8 cellular contexts compared by ENCODE assay signal in the genomic region with DNA sequence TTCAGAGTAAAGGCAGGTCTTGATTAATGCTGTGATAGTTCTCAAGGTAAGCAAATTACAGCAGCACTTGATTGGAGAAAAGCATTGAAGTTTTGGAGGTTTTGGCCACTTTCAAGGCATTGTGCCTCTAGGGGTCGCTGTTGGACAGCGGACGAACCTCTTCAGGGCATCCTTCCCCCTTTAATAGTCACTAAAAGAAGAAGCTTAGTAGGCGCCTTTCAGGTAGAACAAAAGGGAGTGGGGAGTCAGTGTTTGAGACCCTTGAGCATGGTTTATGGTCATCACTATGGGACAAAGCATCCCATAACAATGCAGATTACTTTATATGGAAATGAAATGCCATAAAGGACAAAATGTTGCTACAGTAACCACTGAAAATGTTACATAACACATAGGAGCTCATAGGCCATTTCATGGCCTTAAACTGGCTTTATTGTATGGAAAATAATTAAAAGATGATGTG.
DNase-seq lines count a peak whose midpoint lies in the region; ATAC-seq and TF ChIP-seq lines count a peak whose summit lies in the region.

No MANE protein-coding gene starts in this region.

- POLR2A ChIA-PET in CD8-positive, alpha-beta memory T cell (lab: Charles Lee) = no interaction called here
- POLR2A ChIA-PET in IMR-90 (lab: Charles Lee; ENCODE audit: unreplicated experiment) = interaction anchor here (0.6 to 1.2 kb wide), 2 partner anchors 763 to 1025 kb away, joined by 4 to 6 read pairs; a partner anchor contains a TSS
- POLR2A ChIA-PET in PC-3 (lab: Charles Lee; ENCODE audit: unreplicated experiment) = interaction anchor here (0.6 kb wide), 1 partner anchor 9 kb away, joined by 3 read pairs; no protein-coding TSS in a partner anchor
- POLR2A ChIA-PET in naive thymus-derived CD4-positive, alpha-beta T cell (lab: Charles Lee) = interaction anchor here (0.6 to 5.9 kb wide), 9 partner anchors 10 to 1226 kb away, joined by 3 to 43 read pairs (median 5); a partner anchor contains a TSS

- H2BK120ac ChIP-seq in IMR-90 (ENCODE audit: low read depth, low read length) = peak overlapping the region; percentile 62

- H3K4me3 Mint-ChIP-seq in CD8-positive, alpha-beta memory T cell = peak overlapping the region in 6 of 7 donors; percentile 50 to 79 (median 72)
- peak overlapping the region; percentile 84 for H3K4me3 Mint-ChIP-seq in activated T-cell treated with anti-CD3 and anti-CD28 coated beads, Interleukin-2, amount 50 U/mL, for 4 hours
- H3K4me3 Mint-ChIP-seq in naive thymus-derived CD4-positive, alpha-beta T cell = peak overlapping the region; percentile 69 to 91 (median 81)
- H3K4me3 Mint-ChIP-seq in stimulated activated effector memory CD8-positive, alpha-beta T cell treated with anti-CD3 and anti-CD28 coated beads, Interleukin-12 subunit alpha, Interleukin-12 subunit beta, amount 100 ng/mL, for 72 hours = peak overlapping the region; percentile 49

- peak overlapping the region; percentile 71; the same call in 1 of the 2 replicates for H3K18ac ChIP-seq in IMR-90 (ENCODE audit: low read depth, low read length)

- no peaks in the 10 kb centered on the region for H3K36me3 ChIP-seq in CD8-positive, alpha-beta memory T cell (ENCODE audit: insufficient read depth, low read length)
- H3K36me3 ChIP-seq in IMR-90 (ENCODE audit: control insufficient read depth, insufficient read depth, low read length) (no peaks in the 10 kb centered on the region), PC-3 (ENCODE audit: low read depth, low read length) (no peaks in the 10 kb centered on the region), fibroblast of lung (ENCODE audit: control insufficient read depth, insufficient read depth, low read length) (no peaks in the 10 kb centered on the region)
- H3K36me3 ChIP-seq in naive thymus-derived CD4-positive, alpha-beta T cell (ENCODE audit: control insufficient read depth in 2 of 3, insufficient read depth in 3 of 3, low read length in 3 of 3) = no peaks in the 10 kb centered on the region

- H2BK15ac ChIP-seq in IMR-90 (ENCODE audit: low read depth, low read length) = peak overlapping the region; percentile 42; the same call in 1 of the 3 replicates

- peak overlapping the region; percentile 52; the same call in 1 of the 2 replicates for H4K5ac ChIP-seq in IMR-90 (ENCODE audit: low read depth, low read length)

- peak; percentile 61 to 86 (median 78) for DNase-seq in CD8-positive, alpha-beta memory T cell
- DNase-seq in IMR-90 (peak; percentile 80), PC-3 (peak; percentile 90), fibroblast of lung (ENCODE audit: low read depth in 2 of 2) (peak; percentile 70 to 84)
- DNase-seq in activated T-cell treated with anti-CD3 and anti-CD28 coated beads, Interleukin-2, amount 50 U/mL, for 4 hours = peak; percentile 90
- peak; percentile 67 to 89 (median 78) for DNase-seq in naive thymus-derived CD4-positive, alpha-beta T cell
- DNase-seq in stimulated activated effector memory CD8-positive, alpha-beta T cell treated with anti-CD3 and anti-CD28 coated beads, Interleukin-12 subunit alpha, Interleukin-12 subunit beta, amount 100 ng/mL, for 72 hours (ENCODE audit: low spot score in 2 of 2) = peak; percentile 79 to 88

- H3K23ac ChIP-seq in IMR-90 (ENCODE audit: low read depth, low read length) = 0 out of 2 replicates have a peak overlapping the region, but pooled peaks have one; percentile 72

- peaks cover 4% of the 10 kb centered on the region for H3K4me1 ChIP-seq in CD8-positive, alpha-beta memory T cell (ENCODE audit: insufficient read depth, low read length)
- H3K4me1 ChIP-seq in IMR-90 (ENCODE audit: control insufficient read depth, insufficient read depth, low read length) (peaks cover 6% of the 10 kb centered on the region), PC-3 (ENCODE audit: insufficient read depth, low read length) (peaks cover 6% of the 10 kb centered on the region; the same call in 1 of the 2 replicates), fibroblast of lung (ENCODE audit: control insufficient read depth, extremely low read depth, insufficient read depth, low read length) (peaks cover 7% of the 10 kb centered on the region)
- no peaks in the 10 kb centered on the region for H3K4me1 ChIP-seq in naive thymus-derived CD4-positive, alpha-beta T cell (ENCODE audit: control insufficient read depth in 2 of 2, insufficient read depth in 2 of 2, low read length in 2 of 2)

- H3K4me2 ChIP-seq in IMR-90 (ENCODE audit: low read depth, low read length) = peak overlapping the region; percentile 94; the same call in 1 of the 2 replicates
- H3K4me2 ChIP-seq in PC-3 (ENCODE audit: low read length) = peak overlapping the region; percentile 80
- H3K4me2 ChIP-seq in fibroblast of lung (ENCODE audit: extremely low read depth, insufficient read depth, low read length) = peak overlapping the region; percentile 74

- H3K9me3 ChIP-seq in CD8-positive, alpha-beta memory T cell (ENCODE audit: low read length) = no peaks in the 10 kb centered on the region
- no peaks in the 10 kb centered on the region for H3K9me3 ChIP-seq in IMR-90 (ENCODE audit: control insufficient read depth, insufficient read depth, low read length)
- H3K9me3 ChIP-seq in PC-3 (ENCODE audit: low read length) = no peaks in the 10 kb centered on the region
- no peaks in the 10 kb centered on the region for H3K9me3 ChIP-seq in fibroblast of lung (ENCODE audit: control insufficient read depth, insufficient read depth, low read depth, low read length)
- no peaks in the 10 kb centered on the region for H3K9me3 ChIP-seq in naive thymus-derived CD4-positive, alpha-beta T cell (ENCODE audit: control insufficient read depth in 2 of 3, low read length in 3 of 3)

- H3K79me2 ChIP-seq in PC-3 (ENCODE audit: low read length) = no peaks in the 10 kb centered on the region
- H3K79me2 ChIP-seq in fibroblast of lung (ENCODE audit: control insufficient read depth, insufficient read depth, low read length) = no peaks in the 10 kb centered on the region

- TF ChIP-seq CTCF in IMR-90 (conservative IDR thresholded peaks at IDR 0.05; ENCODE audit: low read depth, low read length) (peak; percentile 90), PC-3 (conservative IDR thresholded peaks at IDR 0.05; ENCODE audit: low read depth, low read length) (peak; percentile 94), fibroblast of lung (conservative IDR thresholded peaks at IDR 0.05 in 1 of 2, IDR thresholded peaks at IDR 0.05 in 1 of 2; ENCODE audit: low read depth in 1 of 2, low read length in 2 of 2) (peak; percentile 82 to 90)

- H3K4me1 Mint-ChIP-seq in CD8-positive, alpha-beta memory T cell = peaks cover 4 to 9% (median 6%) of the 10 kb centered on the region in 3 donors
- H3K4me1 Mint-ChIP-seq in activated T-cell treated with anti-CD3 and anti-CD28 coated beads, Interleukin-2, amount 50 U/mL, for 4 hours (ENCODE audit: low read depth) = peaks cover 6% of the 10 kb centered on the region
- H3K4me1 Mint-ChIP-seq in naive thymus-derived CD4-positive, alpha-beta T cell = peaks cover 0 to 11% (median 6%) of the 10 kb centered on the region in 7 donors
- H3K4me1 Mint-ChIP-seq in stimulated activated effector memory CD8-positive, alpha-beta T cell treated with anti-CD3 and anti-CD28 coated beads, Interleukin-12 subunit alpha, Interleukin-12 subunit beta, amount 100 ng/mL, for 72 hours = peaks cover 5% of the 10 kb centered on the region

- peak overlapping the region; percentile 53; the same call in 1 of the 2 replicates for H2BK20ac ChIP-seq in IMR-90 (ENCODE audit: low read depth, low read length)

- H3K9me1 ChIP-seq in IMR-90 (ENCODE audit: insufficient read depth, low read length) = no peaks in the 10 kb centered on the region

- no peak overlapping the region for H2AK9ac ChIP-seq in IMR-90 (replicated peaks; ENCODE audit: low read depth, low read length, poor library complexity)

- H3K27me3 Mint-ChIP-seq in CD8-positive, alpha-beta memory T cell = peaks cover 5 to 37% of the 10 kb centered on the region in 2 donors
- H3K27me3 Mint-ChIP-seq in activated T-cell treated with anti-CD3 and anti-CD28 coated beads, Interleukin-2, amount 50 U/mL, for 4 hours (ENCODE audit: low read depth) = peaks cover 6% of the 10 kb centered on the region
- peaks cover 0 to 13% (median 0%) of the 10 kb centered on the region in 5 donors for H3K27me3 Mint-ChIP-seq in naive thymus-derived CD4-positive, alpha-beta T cell

- peak overlapping the region; percentile 87 for H2BK5ac ChIP-seq in IMR-90 (ENCODE audit: low read depth, low read length, poor library complexity, severe bottlenecking)

- CTCF ChIA-PET in CD8-positive, alpha-beta memory T cell (lab: Charles Lee) = interaction anchor here (0.6 to 2.4 kb wide), 36 partner anchors 9 to 1460 kb away, joined by 3 to 29 read pairs (median 4); a partner anchor contains a TSS
- CTCF ChIA-PET in IMR-90 (lab: Yijun Ruan, JAX) = interaction anchor here (0.5 to 2.1 kb wide), 26 partner anchors 9 to 1276 kb away, joined by 3 to 15 read pairs (median 4); a partner anchor contains a TSS
- CTCF ChIA-PET in PC-3 (lab: Charles Lee) = interaction anchor here (0.5 to 1.2 kb wide), 10 partner anchors 313 to 1189 kb away, joined by 3 to 13 read pairs (median 4); a partner anchor contains a TSS
- CTCF ChIA-PET in naive thymus-derived CD4-positive, alpha-beta T cell (lab: Charles Lee) = interaction anchor here (0.6 to 3.9 kb wide), 39 partner anchors 9 to 1857 kb away, joined by 3 to 56 read pairs (median 5); a partner anchor contains a TSS

- H3K9ac ChIP-seq in IMR-90 (ENCODE audit: low read depth, low read length) (peak overlapping the region; percentile 64; the same call in 1 of the 2 replicates), PC-3 (ENCODE audit: low read length) (peak overlapping the region; percentile 31), fibroblast of lung (ENCODE audit: insufficient read depth, low read length) (no peak overlapping the region)

- H4K91ac ChIP-seq in IMR-90 (ENCODE audit: insufficient read depth, low read depth, low read length) = 0 out of 2 replicates have a peak overlapping the region, but pooled peaks have one; percentile 14

- no peak overlapping the region for H2AK5ac ChIP-seq in IMR-90 (ENCODE audit: low read depth, low read length)

- TF ChIP-seq RAD21 in IMR-90 (IDR thresholded peaks at IDR 0.05; ENCODE audit: low read length) = peak; percentile 91

- H3K14ac ChIP-seq in IMR-90 (replicated peaks; ENCODE audit: low read depth, low read length) = peak overlapping the region; percentile 39; the same call in 1 of the 2 replicates

- BruUV-seq in IMR-90 (replicated peaks; lab: Mats Ljungman, UMichigan) (no TSS peak), PC-3 (replicated peaks; lab: Mats Ljungman, UMichigan) (no TSS peak)

- H2AFZ ChIP-seq in IMR-90 (replicated peaks; ENCODE audit: low read length, poor library complexity) (peak overlapping the region; percentile 70), PC-3 (ENCODE audit: low read length) (peak overlapping the region; percentile 63), fibroblast of lung (ENCODE audit: low read length) (peak overlapping the region; percentile 69)

- H3K27ac ChIP-seq in CD8-positive, alpha-beta memory T cell (ENCODE audit: low read depth, low read length) = no peak overlapping the region
- H3K27ac ChIP-seq in IMR-90 (ENCODE audit: insufficient read depth, low read length) (0 out of 2 replicates have a peak overlapping the region, but pooled peaks have one; percentile 71), PC-3 (ENCODE audit: low read length) (0 out of 2 replicates have a peak overlapping the region, but pooled peaks have one; percentile 6), fibroblast of lung (ENCODE audit: insufficient read depth, low read length) (no peak overlapping the region)
- H3K27ac ChIP-seq in naive thymus-derived CD4-positive, alpha-beta T cell (ENCODE audit: low read depth, low read length) = no peak overlapping the region

- peak overlapping the region in 1 of 2 experiments; percentile 61; a peak in 1 of 4 replicates for H4K8ac ChIP-seq in IMR-90 (ENCODE audit: low read depth in 2 of 2, low read length in 2 of 2)

- intact Hi-C loops in IMR-90 (cut with micrococcal nuclease) (loop anchor here (1.0 to 10.0 kb wide), 6 partner anchors 197 to 1268 kb away; no protein-coding TSS in a partner anchor), PC-3 (cut with micrococcal nuclease) (loop anchor here (1.0 to 10.0 kb wide), 8 partner anchors 197 to 1265 kb away; no protein-coding TSS in a partner anchor)
- intact Hi-C loops in naive thymus-derived CD4-positive, alpha-beta T cell (cut with micrococcal nuclease) = loop anchor here (1.0 to 10.0 kb wide), 19 partner anchors 21 to 1605 kb away; no protein-coding TSS in a partner anchor

- no CpG with 5 or more reads among the region's 4 CpGs for WGBS in IMR-90 (ENCODE audit: extremely low coverage in 2 of 2, insufficient read length in 1 of 2), 2 experiments

- no peaks in the 10 kb centered on the region for H3K9me2 ChIP-seq in PC-3 (replicated peaks; ENCODE audit: low read length)

- H3K79me1 ChIP-seq in IMR-90 (ENCODE audit: low read depth in 1 of 2, low read length in 2 of 2) = no peaks in the 10 kb centered on the region

- dilution Hi-C loops in IMR-90 (cut with HindIII; ENCODE audit: low sequenced_read_pairs, unreplicated experiment) = no loop called here

- no peaks in the 10 kb centered on the region for H3K36me3 Mint-ChIP-seq in CD8-positive, alpha-beta memory T cell
- H3K36me3 Mint-ChIP-seq in activated T-cell treated with anti-CD3 and anti-CD28 coated beads, Interleukin-2, amount 50 U/mL, for 4 hours (ENCODE audit: insufficient read depth) = no peaks in the 10 kb centered on the region
- no peaks in the 10 kb centered on the region for H3K36me3 Mint-ChIP-seq in naive thymus-derived CD4-positive, alpha-beta T cell
- H3K36me3 Mint-ChIP-seq in stimulated activated effector memory CD8-positive, alpha-beta T cell treated with anti-CD3 and anti-CD28 coated beads, Interleukin-12 subunit alpha, Interleukin-12 subunit beta, amount 100 ng/mL, for 72 hours = no peaks in the 10 kb centered on the region

- H4K20me1 ChIP-seq in IMR-90 (ENCODE audit: insufficient read depth, low read length) = no peaks in the 10 kb centered on the region
- H4K20me1 ChIP-seq in PC-3 (ENCODE audit: low read length) = no peaks in the 10 kb centered on the region
- H4K20me1 ChIP-seq in fibroblast of lung (ENCODE audit: control insufficient read depth, extremely low read depth, insufficient read depth, low read length) = no peaks in the 10 kb centered on the region

- no peaks in the 10 kb centered on the region for H3K27me3 ChIP-seq in CD8-positive, alpha-beta memory T cell (ENCODE audit: insufficient read depth, low read length, poor library complexity, severe bottlenecking)
- H3K27me3 ChIP-seq in IMR-90 (ENCODE audit: control insufficient read depth, insufficient read depth, low read length) (peaks cover 5% of the 10 kb centered on the region), PC-3 (ENCODE audit: low read length) (no peaks in the 10 kb centered on the region), fibroblast of lung (ENCODE audit: control insufficient read depth, insufficient read depth, low read length) (no peaks in the 10 kb centered on the region)
- H3K27me3 ChIP-seq in naive thymus-derived CD4-positive, alpha-beta T cell (ENCODE audit: control insufficient read depth in 2 of 2, insufficient read depth in 2 of 2, low read length in 2 of 2) = no peaks in the 10 kb centered on the region

- TF ChIP-seq POLR2A in IMR-90 (IDR thresholded peaks at IDR 0.05; ENCODE audit: low read depth, low read length) = 0 out of 2 replicates have a peak, but pooled peaks have one; percentile 23

- H3K9me3 Mint-ChIP-seq in CD8-positive, alpha-beta memory T cell = no peaks in the 10 kb centered on the region
- no peaks in the 10 kb centered on the region for H3K9me3 Mint-ChIP-seq in activated T-cell treated with anti-CD3 and anti-CD28 coated beads, Interleukin-2, amount 50 U/mL, for 4 hours
- no peaks in the 10 kb centered on the region for H3K9me3 Mint-ChIP-seq in naive thymus-derived CD4-positive, alpha-beta T cell
- H3K9me3 Mint-ChIP-seq in stimulated activated effector memory CD8-positive, alpha-beta T cell treated with anti-CD3 and anti-CD28 coated beads, Interleukin-12 subunit alpha, Interleukin-12 subunit beta, amount 100 ng/mL, for 72 hours = no peaks in the 10 kb centered on the region

- in situ Hi-C loops in IMR-90 (cut with MboI; ENCODE audit: low sequenced_read_pairs) = loop anchor here (10.0 kb wide), 2 partner anchors 763 to 1263 kb away; a partner anchor contains a TSS

- peak overlapping the region in 5 of 8 donors; percentile 15 to 77 (median 49) for H3K27ac Mint-ChIP-seq in CD8-positive, alpha-beta memory T cell
- H3K27ac Mint-ChIP-seq in naive thymus-derived CD4-positive, alpha-beta T cell = peak overlapping the region in 8 of 9 donors; percentile 16 to 85 (median 49)
- H3K27ac Mint-ChIP-seq in stimulated activated effector memory CD8-positive, alpha-beta T cell treated with anti-CD3 and anti-CD28 coated beads, Interleukin-12 subunit alpha, Interleukin-12 subunit beta, amount 100 ng/mL, for 72 hours = no peak overlapping the region

- H3K4ac ChIP-seq in IMR-90 (ENCODE audit: low read depth, low read length) = peak overlapping the region; percentile 35; the same call in 1 of the 2 replicates

- ATAC-seq in GM21515 (IDR thresholded peaks at IDR 0.05; ENCODE audit: unreplicated experiment) (peak; percentile 74), IMR-90 (ENCODE audit: low read depth) (peak; percentile 67), PC-3 (peak; percentile 84)
- peak; percentile 70 to 82 for ATAC-seq in activated T-cell treated with anti-CD3 and anti-CD28 coated beads, Interleukin-2, amount 50 U/mL, for 4 hours
- peak; percentile 94 for ATAC-seq in naive thymus-derived CD4-positive, alpha-beta T cell
- ATAC-seq in stimulated activated effector memory CD8-positive, alpha-beta T cell treated with anti-CD3 and anti-CD28 coated beads, Interleukin-12 subunit alpha, Interleukin-12 subunit beta, amount 100 ng/mL, for 72 hours = peak; percentile 75

- H3K4me3 ChIP-seq in CD8-positive, alpha-beta memory T cell (ENCODE audit: low read length) = no peak overlapping the region
- H3K4me3 ChIP-seq in IMR-90 (ENCODE audit: insufficient read depth, low read depth, low read length) (peak overlapping the region; percentile 77), PC-3 (ENCODE audit: low read length) (peak overlapping the region; percentile 49), fibroblast of lung (replicated peaks in 1 of 4; ENCODE audit: control extremely low read depth in 1 of 4, insufficient read depth in 1 of 4, low read depth in 3 of 4, low read length in 4 of 4) (peak overlapping the region; percentile 44 to 84 (median 56))
- H3K4me3 ChIP-seq in naive thymus-derived CD4-positive, alpha-beta T cell (ENCODE audit: low read length) = peak overlapping the region; percentile 18

- no peak overlapping the region for H3K56ac ChIP-seq in IMR-90 (ENCODE audit: extremely low read depth, insufficient read depth, low read length)

- H3F3A ChIP-seq in PC-3 (ENCODE audit: low read length, unreplicated experiment) = no peaks in the 10 kb centered on the region

Comparison
In these comparisons a context has a peak if more than half of its experiments do, and no peak if none do; other contexts are left out.
1. H3K27ac ChIP-seq: peak in IMR-90 (single experiment) and PC-3 (single experiment); none in CD8-positive, alpha-beta memory T cell (single experiment), fibroblast of lung (single experiment) and naive thymus-derived CD4-positive, alpha-beta T cell (single experiment).
2. Peak in every context shown above with its lines, with median percentiles within 50 percentile points of each other: DNase-seq, H3K4me3 Mint-ChIP-seq, ATAC-seq, H2AFZ ChIP-seq, H3K4me2 ChIP-seq and CTCF ChIP-seq.